Comparison of ENCODE assay signal across 8 cellular contexts in the genomic region with DNA sequence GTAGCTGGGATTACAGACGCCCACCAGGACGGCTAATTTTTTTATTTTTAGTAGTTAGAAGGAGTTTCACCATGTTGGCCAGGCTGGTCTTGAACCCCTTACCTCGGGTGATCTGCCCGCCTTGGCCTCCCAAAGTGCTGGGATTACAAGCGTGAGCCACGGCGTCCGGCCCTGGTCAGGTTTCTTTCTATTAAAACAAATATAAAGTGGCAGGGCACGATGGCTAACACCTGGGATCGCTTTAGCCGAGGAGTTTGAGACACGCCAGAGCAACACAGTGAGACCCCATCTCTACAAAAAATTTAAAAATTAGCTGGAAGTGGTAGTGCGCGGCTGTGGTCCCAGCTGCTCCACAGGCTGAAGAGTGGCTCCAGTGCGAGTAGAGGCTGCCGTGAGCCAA. TPM values are rescaled to one million over a fixed set of nuclear protein-coding genes. Genes with fewer than 3 reads are reported as not detected.
A peak's percentile ranks its signal among the peaks of the same experiment; 100 is the strongest.
DNase-seq lines count a peak whose midpoint lies in the region; ATAC-seq and TF ChIP-seq lines count a peak whose summit lies in the region.

No MANE protein-coding gene starts in this region.

- no peak for ATAC-seq in CD8-positive, alpha-beta T cell
- ATAC-seq in psoas muscle: no peak
- no peak for ATAC-seq in GM21529 (IDR thresholded peaks at IDR 0.05; ENCODE audit: unreplicated experiment)
- no peak for ATAC-seq in GM18867 (IDR thresholded peaks at IDR 0.05; ENCODE audit: unreplicated experiment)

- no peak for TF ChIP-seq CTCF in CD8-positive, alpha-beta T cell (IDR thresholded peaks at IDR 0.05)
- no peak for TF ChIP-seq CTCF in Peyer's patch (IDR thresholded peaks at IDR 0.05)
- no peak for TF ChIP-seq CTCF in fibroblast of villous mesenchyme (IDR thresholded peaks at IDR 0.05; ENCODE audit: insufficient read depth, low read depth, low read length)
- TF ChIP-seq CTCF in psoas muscle (IDR thresholded peaks at IDR 0.05): no peak

- H3K4me1 Mint-ChIP-seq in CD8-positive, alpha-beta T cell (ENCODE audit: low read depth): peaks cover 42% of the 10 kb centered on the region

- DNase-seq in CD8-positive, alpha-beta T cell: no peak
- DNase-seq in Peyer's patch (no peak), fibroblast of villous mesenchyme (ENCODE audit: low read depth) (no peak), psoas muscle (no peak), HUDEP-2 (lab: John Stamatoyannopoulos, UW; ENCODE audit: unreplicated experiment in 76 of 76) (no peak)
- DNase-seq in activated CD8-positive, alpha-beta memory T cell treated with anti-CD3 and anti-CD28 coated beads, Interleukin-2, amount 50 U/mL, for 4 hours: no peak

- POLR2A ChIA-PET in CD8-positive, alpha-beta T cell (lab: Charles Lee): interaction anchor here (0.6 kb wide), 1 partner anchor 19 kb away, joined by 4 read pairs; no protein-coding TSS in a partner anchor

- H3K27me3 ChIP-seq in CD8-positive, alpha-beta T cell (ENCODE audit: insufficient read depth, low read length): no peaks in the 10 kb centered on the region
- H3K27me3 ChIP-seq in Peyer's patch (no peaks in the 10 kb centered on the region), psoas muscle (ENCODE audit: insufficient read depth in 3 of 3, low read length in 2 of 3) (no peaks in the 10 kb centered on the region)

- H3K9me3 ChIP-seq in CD8-positive, alpha-beta T cell (ENCODE audit: low read length): no peaks in the 10 kb centered on the region
- H3K9me3 ChIP-seq in Peyer's patch (no peaks in the 10 kb centered on the region), psoas muscle (no peaks in the 10 kb centered on the region)

- H3K27ac ChIP-seq in CD8-positive, alpha-beta T cell (ENCODE audit: low read depth, low read length): peak overlapping the region; percentile 95
- H3K27ac ChIP-seq in Peyer's patch: peak overlapping the region; percentile 77 to 93 (median 90)
- H3K27ac ChIP-seq in psoas muscle: peak overlapping the region; percentile 92

- TF ChIP-seq POLR2A in Peyer's patch (IDR thresholded peaks at IDR 0.05): no peak

- 39 to 61% (median 39%) methylated on average over 16 of the region's 16 CpGs for WGBS in psoas muscle, 3 donors

- H3K36me3 ChIP-seq in CD8-positive, alpha-beta T cell (ENCODE audit: insufficient read depth, low read length): no peaks in the 10 kb centered on the region
- H3K36me3 ChIP-seq in Peyer's patch (peaks cover 0 to 8% (median 0%) of the 10 kb centered on the region in 3 donors), psoas muscle (ENCODE audit: insufficient read depth in 1 of 2, low read depth in 1 of 2) (peaks cover 0 to 20% of the 10 kb centered on the region in 2 donors)

- no peak overlapping the region for H3K4me3 Mint-ChIP-seq in CD8-positive, alpha-beta T cell

- CTCF ChIA-PET in CD8-positive, alpha-beta T cell (lab: Charles Lee): no interaction called here

- no peaks in the 10 kb centered on the region for H3K27me3 Mint-ChIP-seq in CD8-positive, alpha-beta T cell (ENCODE audit: low read depth)

- H3K36me3 Mint-ChIP-seq in CD8-positive, alpha-beta T cell: peaks cover 15% of the 10 kb centered on the region

- H3K4me3 ChIP-seq in CD8-positive, alpha-beta T cell (ENCODE audit: low read depth, low read length): no peak overlapping the region
- peak overlapping the region in 1 of 4 donors; percentile 73 for H3K4me3 ChIP-seq in Peyer's patch
- H3K4me3 ChIP-seq in fibroblast of villous mesenchyme (ENCODE audit: low read depth, low read length): peak overlapping the region; percentile 22
- peak overlapping the region; percentile 91 for H3K4me3 ChIP-seq in psoas muscle

- H3K27ac Mint-ChIP-seq in CD8-positive, alpha-beta T cell: no peak overlapping the region

- peaks cover 23% of the 10 kb centered on the region for H3K4me1 ChIP-seq in CD8-positive, alpha-beta T cell (ENCODE audit: insufficient read depth, low read length)
- H3K4me1 ChIP-seq in Peyer's patch (peaks cover 0 to 31% (median 0%) of the 10 kb centered on the region in 4 donors), psoas muscle (peaks cover 20% of the 10 kb centered on the region)

- no peaks in the 10 kb centered on the region for H3K9me3 Mint-ChIP-seq in CD8-positive, alpha-beta T cell

- intact Hi-C loops in CD8-positive, alpha-beta T cell (cut with DNase I, micrococcal nuclease): loop anchor here (1.0 to 10.0 kb wide), 7 partner anchors 50 to 1179 kb away; a partner anchor contains a TSS
- intact Hi-C loops in psoas muscle (cut with DNase I): loop anchor here (5.0 to 10.0 kb wide), 3 partner anchors 36 to 322 kb away; a partner anchor contains a TSS

RNA-seq across cellular contexts. Expression of a gene that starts 1.5 kb away (rescaled TPM):
- 10 to 100 TPM; 41.9 to 42.1 TPM for total RNA-seq in CD8-positive, alpha-beta T cell
- total RNA-seq in Peyer's patch (10 to 100 TPM; 29.7 to 57.7 (median 41.8) TPM), fibroblast of villous mesenchyme (21.6 and 21.9 TPM in 2 replicates), psoas muscle (10 to 100 TPM; 43.0 to 97.8 (median 69.7) TPM)
- polyA plus RNA-seq in psoas muscle: 100 to 1,000 TPM in 1 of 3 donors, 10 to 100 TPM in 2; 24.5 to 125 (median 92.5) TPM

RNA-seq across cellular contexts. Expression of a gene that starts 3.5 kb away (rescaled TPM):
- total RNA-seq in CD8-positive, alpha-beta T cell: 10 to 100 TPM; 10.8 to 11.4 TPM
- 10 to 100 TPM in 3 of 4 donors, 1 to 10 TPM in 1; 4.1 to 13.8 (median 12.3) TPM for total RNA-seq in Peyer's patch
- 15.1 and 19.3 TPM in 2 replicates for total RNA-seq in fibroblast of villous mesenchyme
- 10 to 100 TPM; 20.9 to 33.7 (median 25.2) TPM for total RNA-seq in psoas muscle
- 10 to 100 TPM; 15.9 to 38.8 (median 28.6) TPM for polyA plus RNA-seq in psoas muscle

RNA-seq across cellular contexts. Expression of a gene that starts 34.3 kb away (rescaled TPM):
- 100 to 1,000 TPM; 112 to 116 TPM for total RNA-seq in CD8-positive, alpha-beta T cell
- total RNA-seq in Peyer's patch: 100 to 1,000 TPM in 2 of 4 donors, 10 to 100 TPM in 2; 80.0 to 153 (median 95.9) TPM
- total RNA-seq in fibroblast of villous mesenchyme: 47.9 and 53.5 TPM in 2 replicates
- total RNA-seq in psoas muscle: 100 to 1,000 TPM in 3 of 4 donors, 10 to 100 TPM in 1; 93.2 to 189 (median 151) TPM
- 100 to 1,000 TPM in 2 of 3 donors, 10 to 100 TPM in 1; 72.1 to 122 (median 106) TPM for polyA plus RNA-seq in psoas muscle

RNA-seq across cellular contexts. Expression of a gene that starts 49.8 kb away (rescaled TPM):
- total RNA-seq in CD8-positive, alpha-beta T cell: 10 to 100 TPM; 26.9 to 30.2 TPM
- total RNA-seq in Peyer's patch: 100 to 1,000 TPM in 1 of 4 donors, 10 to 100 TPM in 3; 57.8 to 102 (median 85.1) TPM
- total RNA-seq in fibroblast of villous mesenchyme: 92.0 and 97.0 TPM in 2 replicates
- 100 to 1,000 TPM in 1 of 4 donors, 10 to 100 TPM in 3; 79.1 to 102 (median 84.3) TPM for total RNA-seq in psoas muscle
- polyA plus RNA-seq in psoas muscle: 10 to 100 TPM; 58.2 to 81.7 (median 69.6) TPM

RNA-seq across cellular contexts. Expression of a gene that starts 50.8 kb away (rescaled TPM):
- total RNA-seq in CD8-positive, alpha-beta T cell: 100 to 1,000 TPM in 1 of 2 experiments, 10 to 100 TPM in 1; 98.9 to 114 TPM
- total RNA-seq in Peyer's patch (100 to 1,000 TPM in 3 of 4 donors, 10 to 100 TPM in 1; 58.7 to 235 (median 118) TPM), fibroblast of villous mesenchyme (40.2 and 64.1 TPM in 2 replicates), psoas muscle (10 to 100 TPM; 20.6 to 28.2 (median 23.9) TPM)
- polyA plus RNA-seq in psoas muscle: 10 to 100 TPM; 16.7 to 31.9 (median 18.2) TPM
